ENCODE assay signal across 1 cellular context in the genomic region with DNA sequence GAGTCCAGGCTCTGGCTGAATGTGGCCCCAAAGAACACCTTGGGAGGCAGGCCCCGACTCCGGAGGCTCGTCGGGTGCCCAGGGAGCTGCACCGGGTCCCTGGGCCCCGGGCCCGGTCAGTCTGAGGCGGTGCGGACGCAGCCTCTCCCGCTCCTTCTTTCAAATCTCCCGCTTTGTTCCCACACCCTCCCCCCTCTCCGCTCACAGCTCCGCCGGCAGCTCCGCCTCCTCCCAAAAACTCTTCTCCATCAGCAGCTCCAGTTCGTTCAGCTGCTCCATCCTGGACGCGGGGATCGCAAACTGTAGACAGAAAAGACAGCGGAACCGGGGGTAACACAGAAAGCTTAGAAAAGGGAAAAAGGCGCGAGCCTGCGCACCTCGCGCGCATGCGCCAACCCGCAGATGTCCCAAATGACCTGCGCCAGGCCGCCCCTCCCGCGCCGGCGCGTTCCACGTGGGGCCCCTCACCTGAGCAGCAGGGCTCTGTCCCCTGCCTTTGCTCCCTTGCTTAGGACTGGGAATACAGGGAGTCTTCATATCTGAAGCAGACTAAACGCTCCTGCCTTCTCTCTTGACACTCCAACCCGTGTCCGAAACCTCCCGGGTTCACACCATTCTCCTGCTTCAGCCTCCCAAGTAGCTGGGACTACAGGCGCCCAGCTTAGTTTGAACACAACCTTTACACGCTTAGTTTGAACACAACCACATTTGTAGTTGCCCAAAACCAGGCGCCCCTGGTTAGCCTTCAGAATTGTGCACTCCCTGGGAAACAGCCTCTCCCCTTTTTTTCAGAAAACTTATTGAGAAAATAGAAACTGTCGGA.
TF ChIP-seq lines count a peak whose summit lies in the region.

A gene with protein sequence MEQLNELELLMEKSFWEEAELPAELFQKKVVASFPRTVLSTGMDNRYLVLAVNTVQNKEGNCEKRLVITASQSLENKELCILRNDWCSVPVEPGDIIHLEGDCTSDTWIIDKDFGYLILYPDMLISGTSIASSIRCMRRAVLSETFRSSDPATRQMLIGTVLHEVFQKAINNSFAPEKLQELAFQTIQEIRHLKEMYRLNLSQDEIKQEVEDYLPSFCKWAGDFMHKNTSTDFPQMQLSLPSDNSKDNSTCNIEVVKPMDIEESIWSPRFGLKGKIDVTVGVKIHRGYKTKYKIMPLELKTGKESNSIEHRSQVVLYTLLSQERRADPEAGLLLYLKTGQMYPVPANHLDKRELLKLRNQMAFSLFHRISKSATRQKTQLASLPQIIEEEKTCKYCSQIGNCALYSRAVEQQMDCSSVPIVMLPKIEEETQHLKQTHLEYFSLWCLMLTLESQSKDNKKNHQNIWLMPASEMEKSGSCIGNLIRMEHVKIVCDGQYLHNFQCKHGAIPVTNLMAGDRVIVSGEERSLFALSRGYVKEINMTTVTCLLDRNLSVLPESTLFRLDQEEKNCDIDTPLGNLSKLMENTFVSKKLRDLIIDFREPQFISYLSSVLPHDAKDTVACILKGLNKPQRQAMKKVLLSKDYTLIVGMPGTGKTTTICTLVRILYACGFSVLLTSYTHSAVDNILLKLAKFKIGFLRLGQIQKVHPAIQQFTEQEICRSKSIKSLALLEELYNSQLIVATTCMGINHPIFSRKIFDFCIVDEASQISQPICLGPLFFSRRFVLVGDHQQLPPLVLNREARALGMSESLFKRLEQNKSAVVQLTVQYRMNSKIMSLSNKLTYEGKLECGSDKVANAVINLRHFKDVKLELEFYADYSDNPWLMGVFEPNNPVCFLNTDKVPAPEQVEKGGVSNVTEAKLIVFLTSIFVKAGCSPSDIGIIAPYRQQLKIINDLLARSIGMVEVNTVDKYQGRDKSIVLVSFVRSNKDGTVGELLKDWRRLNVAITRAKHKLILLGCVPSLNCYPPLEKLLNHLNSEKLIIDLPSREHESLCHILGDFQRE (minus strand): TSS at position 388 of the 823 bp plus-strand sequence. CDS start 109 bp downstream, at position 279.

TF ChIP-seq in K562, 482 proteins besides CTCF, POLR2A, EP300 and RAD21 (continued from another document and continues in another):
- TF ChIP-seq, protein P1, sequence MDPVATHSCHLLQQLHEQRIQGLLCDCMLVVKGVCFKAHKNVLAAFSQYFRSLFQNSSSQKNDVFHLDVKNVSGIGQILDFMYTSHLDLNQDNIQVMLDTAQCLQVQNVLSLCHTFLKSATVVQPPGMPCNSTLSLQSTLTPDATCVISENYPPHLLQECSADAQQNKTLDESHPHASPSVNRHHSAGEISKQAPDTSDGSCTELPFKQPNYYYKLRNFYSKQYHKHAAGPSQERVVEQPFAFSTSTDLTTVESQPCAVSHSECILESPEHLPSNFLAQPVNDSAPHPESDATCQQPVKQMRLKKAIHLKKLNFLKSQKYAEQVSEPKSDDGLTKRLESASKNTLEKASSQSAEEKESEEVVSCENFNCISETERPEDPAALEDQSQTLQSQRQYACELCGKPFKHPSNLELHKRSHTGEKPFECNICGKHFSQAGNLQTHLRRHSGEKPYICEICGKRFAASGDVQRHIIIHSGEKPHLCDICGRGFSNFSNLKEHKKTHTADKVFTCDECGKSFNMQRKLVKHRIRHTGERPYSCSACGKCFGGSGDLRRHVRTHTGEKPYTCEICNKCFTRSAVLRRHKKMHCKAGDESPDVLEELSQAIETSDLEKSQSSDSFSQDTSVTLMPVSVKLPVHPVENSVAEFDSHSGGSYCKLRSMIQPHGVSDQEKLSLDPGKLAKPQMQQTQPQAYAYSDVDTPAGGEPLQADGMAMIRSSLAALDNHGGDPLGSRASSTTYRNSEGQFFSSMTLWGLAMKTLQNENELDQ (CRISPR knock-in tag; IDR thresholded peaks at IDR 0.05; ENCODE audit: borderline replicate concordance), result peak; percentile 74; the same call in 1 of the 2 replicates
- no peak for TF ChIP-seq HMG20B (CRISPR knock-in tag; IDR thresholded peaks at IDR 0.05)
- peak; percentile 88 for TF ChIP-seq SUPT5H (IDR thresholded peaks at IDR 0.05)
- peak; percentile 62; the same call in 1 of the 2 replicates for TF ChIP-seq MBD2 (IDR thresholded peaks at IDR 0.05; ENCODE audit: borderline replicate concordance, low read depth)
- no peak for TF ChIP-seq NFIX (CRISPR knock-in tag; IDR thresholded peaks at IDR 0.05; ENCODE audit: low read depth)
- TF ChIP-seq E2F3 (CRISPR knock-in tag; IDR thresholded peaks at IDR 0.05), result peak; percentile 97
- no peak for TF ChIP-seq RFX1 (IDR thresholded peaks at IDR 0.05)
- TF ChIP-seq MTA1 (IDR thresholded peaks at IDR 0.05; ENCODE audit: borderline replicate concordance), result no peak; the same call in 1 of the 2 replicates
- TF ChIP-seq, protein P2, sequence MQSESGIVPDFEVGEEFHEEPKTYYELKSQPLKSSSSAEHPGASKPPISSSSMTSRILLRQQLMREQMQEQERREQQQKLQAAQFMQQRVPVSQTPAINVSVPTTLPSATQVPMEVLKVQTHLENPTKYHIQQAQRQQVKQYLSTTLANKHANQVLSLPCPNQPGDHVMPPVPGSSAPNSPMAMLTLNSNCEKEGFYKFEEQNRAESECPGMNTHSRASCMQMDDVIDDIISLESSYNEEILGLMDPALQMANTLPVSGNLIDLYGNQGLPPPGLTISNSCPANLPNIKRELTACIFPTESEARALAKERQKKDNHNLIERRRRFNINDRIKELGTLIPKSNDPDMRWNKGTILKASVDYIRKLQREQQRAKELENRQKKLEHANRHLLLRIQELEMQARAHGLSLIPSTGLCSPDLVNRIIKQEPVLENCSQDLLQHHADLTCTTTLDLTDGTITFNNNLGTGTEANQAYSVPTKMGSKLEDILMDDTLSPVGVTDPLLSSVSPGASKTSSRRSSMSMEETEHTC (IDR thresholded peaks at IDR 0.05), result no peak
- TF ChIP-seq NBN (IDR thresholded peaks at IDR 0.05; ENCODE audit: low read depth), result peak; percentile 89
- no peak for TF ChIP-seq KLF1 (tag; IDR thresholded peaks at IDR 0.05)
- TF ChIP-seq SREBF2 (CRISPR knock-in tag; IDR thresholded peaks at IDR 0.05), result no peak
- TF ChIP-seq, protein P3, sequence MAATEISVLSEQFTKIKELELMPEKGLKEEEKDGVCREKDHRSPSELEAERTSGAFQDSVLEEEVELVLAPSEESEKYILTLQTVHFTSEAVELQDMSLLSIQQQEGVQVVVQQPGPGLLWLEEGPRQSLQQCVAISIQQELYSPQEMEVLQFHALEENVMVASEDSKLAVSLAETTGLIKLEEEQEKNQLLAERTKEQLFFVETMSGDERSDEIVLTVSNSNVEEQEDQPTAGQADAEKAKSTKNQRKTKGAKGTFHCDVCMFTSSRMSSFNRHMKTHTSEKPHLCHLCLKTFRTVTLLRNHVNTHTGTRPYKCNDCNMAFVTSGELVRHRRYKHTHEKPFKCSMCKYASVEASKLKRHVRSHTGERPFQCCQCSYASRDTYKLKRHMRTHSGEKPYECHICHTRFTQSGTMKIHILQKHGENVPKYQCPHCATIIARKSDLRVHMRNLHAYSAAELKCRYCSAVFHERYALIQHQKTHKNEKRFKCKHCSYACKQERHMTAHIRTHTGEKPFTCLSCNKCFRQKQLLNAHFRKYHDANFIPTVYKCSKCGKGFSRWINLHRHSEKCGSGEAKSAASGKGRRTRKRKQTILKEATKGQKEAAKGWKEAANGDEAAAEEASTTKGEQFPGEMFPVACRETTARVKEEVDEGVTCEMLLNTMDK (IDR thresholded peaks at IDR 0.05; ENCODE audit: borderline replicate concordance, insufficient read depth, low read depth, low read length, poor library complexity, severe bottlenecking), result no peak
- peak; percentile 51; the same call in 1 of the 2 replicates for TF ChIP-seq ZNF354B (CRISPR knock-in tag; IDR thresholded peaks at IDR 0.05)
- TF ChIP-seq TFAM (CRISPR knock-in tag; conservative IDR thresholded peaks at IDR 0.05), result no peak
- no peak for TF ChIP-seq CREBBP (IDR thresholded peaks at IDR 0.05; ENCODE audit: low read depth, low read length)
- no peak for TF ChIP-seq RFX5 (IDR thresholded peaks at IDR 0.05; ENCODE audit: low read depth, low read length)
- no peak; the same call in 1 of the 2 replicates for TF ChIP-seq ZNF232 (CRISPR knock-in tag; IDR thresholded peaks at IDR 0.05)
- no peak for TF ChIP-seq KLF16 (IDR thresholded peaks at IDR 0.05)
- no peak; the same call in 1 of the 2 replicates for TF ChIP-seq ZKSCAN1 (IDR thresholded peaks at IDR 0.05; ENCODE audit: low read depth, low read length)
- peak; percentile 87; the same call in 1 of the 2 replicates for TF ChIP-seq ZZZ3 (IDR thresholded peaks at IDR 0.05)
- TF ChIP-seq SMAD4 (CRISPR knock-in tag; conservative IDR thresholded peaks at IDR 0.05), result peak; percentile 76; the same call in 1 of the 2 replicates
- TF ChIP-seq, protein P4, sequence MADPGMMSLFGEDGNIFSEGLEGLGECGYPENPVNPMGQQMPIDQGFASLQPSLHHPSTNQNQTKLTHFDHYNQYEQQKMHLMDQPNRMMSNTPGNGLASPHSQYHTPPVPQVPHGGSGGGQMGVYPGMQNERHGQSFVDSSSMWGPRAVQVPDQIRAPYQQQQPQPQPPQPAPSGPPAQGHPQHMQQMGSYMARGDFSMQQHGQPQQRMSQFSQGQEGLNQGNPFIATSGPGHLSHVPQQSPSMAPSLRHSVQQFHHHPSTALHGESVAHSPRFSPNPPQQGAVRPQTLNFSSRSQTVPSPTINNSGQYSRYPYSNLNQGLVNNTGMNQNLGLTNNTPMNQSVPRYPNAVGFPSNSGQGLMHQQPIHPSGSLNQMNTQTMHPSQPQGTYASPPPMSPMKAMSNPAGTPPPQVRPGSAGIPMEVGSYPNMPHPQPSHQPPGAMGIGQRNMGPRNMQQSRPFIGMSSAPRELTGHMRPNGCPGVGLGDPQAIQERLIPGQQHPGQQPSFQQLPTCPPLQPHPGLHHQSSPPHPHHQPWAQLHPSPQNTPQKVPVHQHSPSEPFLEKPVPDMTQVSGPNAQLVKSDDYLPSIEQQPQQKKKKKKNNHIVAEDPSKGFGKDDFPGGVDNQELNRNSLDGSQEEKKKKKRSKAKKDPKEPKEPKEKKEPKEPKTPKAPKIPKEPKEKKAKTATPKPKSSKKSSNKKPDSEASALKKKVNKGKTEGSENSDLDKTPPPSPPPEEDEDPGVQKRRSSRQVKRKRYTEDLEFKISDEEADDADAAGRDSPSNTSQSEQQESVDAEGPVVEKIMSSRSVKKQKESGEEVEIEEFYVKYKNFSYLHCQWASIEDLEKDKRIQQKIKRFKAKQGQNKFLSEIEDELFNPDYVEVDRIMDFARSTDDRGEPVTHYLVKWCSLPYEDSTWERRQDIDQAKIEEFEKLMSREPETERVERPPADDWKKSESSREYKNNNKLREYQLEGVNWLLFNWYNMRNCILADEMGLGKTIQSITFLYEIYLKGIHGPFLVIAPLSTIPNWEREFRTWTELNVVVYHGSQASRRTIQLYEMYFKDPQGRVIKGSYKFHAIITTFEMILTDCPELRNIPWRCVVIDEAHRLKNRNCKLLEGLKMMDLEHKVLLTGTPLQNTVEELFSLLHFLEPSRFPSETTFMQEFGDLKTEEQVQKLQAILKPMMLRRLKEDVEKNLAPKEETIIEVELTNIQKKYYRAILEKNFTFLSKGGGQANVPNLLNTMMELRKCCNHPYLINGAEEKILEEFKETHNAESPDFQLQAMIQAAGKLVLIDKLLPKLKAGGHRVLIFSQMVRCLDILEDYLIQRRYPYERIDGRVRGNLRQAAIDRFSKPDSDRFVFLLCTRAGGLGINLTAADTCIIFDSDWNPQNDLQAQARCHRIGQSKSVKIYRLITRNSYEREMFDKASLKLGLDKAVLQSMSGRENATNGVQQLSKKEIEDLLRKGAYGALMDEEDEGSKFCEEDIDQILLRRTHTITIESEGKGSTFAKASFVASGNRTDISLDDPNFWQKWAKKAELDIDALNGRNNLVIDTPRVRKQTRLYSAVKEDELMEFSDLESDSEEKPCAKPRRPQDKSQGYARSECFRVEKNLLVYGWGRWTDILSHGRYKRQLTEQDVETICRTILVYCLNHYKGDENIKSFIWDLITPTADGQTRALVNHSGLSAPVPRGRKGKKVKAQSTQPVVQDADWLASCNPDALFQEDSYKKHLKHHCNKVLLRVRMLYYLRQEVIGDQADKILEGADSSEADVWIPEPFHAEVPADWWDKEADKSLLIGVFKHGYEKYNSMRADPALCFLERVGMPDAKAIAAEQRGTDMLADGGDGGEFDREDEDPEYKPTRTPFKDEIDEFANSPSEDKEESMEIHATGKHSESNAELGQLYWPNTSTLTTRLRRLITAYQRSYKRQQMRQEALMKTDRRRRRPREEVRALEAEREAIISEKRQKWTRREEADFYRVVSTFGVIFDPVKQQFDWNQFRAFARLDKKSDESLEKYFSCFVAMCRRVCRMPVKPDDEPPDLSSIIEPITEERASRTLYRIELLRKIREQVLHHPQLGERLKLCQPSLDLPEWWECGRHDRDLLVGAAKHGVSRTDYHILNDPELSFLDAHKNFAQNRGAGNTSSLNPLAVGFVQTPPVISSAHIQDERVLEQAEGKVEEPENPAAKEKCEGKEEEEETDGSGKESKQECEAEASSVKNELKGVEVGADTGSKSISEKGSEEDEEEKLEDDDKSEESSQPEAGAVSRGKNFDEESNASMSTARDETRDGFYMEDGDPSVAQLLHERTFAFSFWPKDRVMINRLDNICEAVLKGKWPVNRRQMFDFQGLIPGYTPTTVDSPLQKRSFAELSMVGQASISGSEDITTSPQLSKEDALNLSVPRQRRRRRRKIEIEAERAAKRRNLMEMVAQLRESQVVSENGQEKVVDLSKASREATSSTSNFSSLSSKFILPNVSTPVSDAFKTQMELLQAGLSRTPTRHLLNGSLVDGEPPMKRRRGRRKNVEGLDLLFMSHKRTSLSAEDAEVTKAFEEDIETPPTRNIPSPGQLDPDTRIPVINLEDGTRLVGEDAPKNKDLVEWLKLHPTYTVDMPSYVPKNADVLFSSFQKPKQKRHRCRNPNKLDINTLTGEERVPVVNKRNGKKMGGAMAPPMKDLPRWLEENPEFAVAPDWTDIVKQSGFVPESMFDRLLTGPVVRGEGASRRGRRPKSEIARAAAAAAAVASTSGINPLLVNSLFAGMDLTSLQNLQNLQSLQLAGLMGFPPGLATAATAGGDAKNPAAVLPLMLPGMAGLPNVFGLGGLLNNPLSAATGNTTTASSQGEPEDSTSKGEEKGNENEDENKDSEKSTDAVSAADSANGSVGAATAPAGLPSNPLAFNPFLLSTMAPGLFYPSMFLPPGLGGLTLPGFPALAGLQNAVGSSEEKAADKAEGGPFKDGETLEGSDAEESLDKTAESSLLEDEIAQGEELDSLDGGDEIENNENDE (IDR thresholded peaks at IDR 0.05; ENCODE audit: low read depth, low read length), result no peak
- no peak for TF ChIP-seq EWSR1 (IDR thresholded peaks at IDR 0.05; ENCODE audit: borderline replicate concordance, low read depth, partially characterized antibody)
- TF ChIP-seq RBM17 (IDR thresholded peaks at IDR 0.05; ENCODE audit: borderline replicate concordance, low read depth, low read length), result no peak
- no peak for TF ChIP-seq SETDB1 (IDR thresholded peaks at IDR 0.05; ENCODE audit: low read length)
- TF ChIP-seq SMC3 (conservative IDR thresholded peaks at IDR 0.05; ENCODE audit: insufficient read depth, low read depth, low read length), result no peak
- TF ChIP-seq ZNF274 (IDR thresholded peaks at IDR 0.05; ENCODE audit: borderline replicate concordance, low read depth, low read length), result no peak
- TF ChIP-seq CCNT2 (IDR thresholded peaks at IDR 0.05; ENCODE audit: borderline replicate concordance, extremely low read depth, insufficient read length, low read depth, low read length), result no peak
- peak; percentile 10; the same call in 1 of the 2 replicates for TF ChIP-seq CC2D1A (IDR thresholded peaks at IDR 0.05)
- TF ChIP-seq ZNF431 (CRISPR knock-in tag; IDR thresholded peaks at IDR 0.05), result peak; percentile 77; the same call in 1 of the 2 replicates
- TF ChIP-seq ARNT (IDR thresholded peaks at IDR 0.05), result no peak
- TF ChIP-seq SMARCB1 (IDR thresholded peaks at IDR 0.05; ENCODE audit: insufficient read length, low read depth), result no peak
- TF ChIP-seq RBM34 (IDR thresholded peaks at IDR 0.05; ENCODE audit: borderline replicate concordance, insufficient read depth, low read length), result no peak
- TF ChIP-seq MTA3 (IDR thresholded peaks at IDR 0.05; ENCODE audit: borderline replicate concordance), result peak; percentile 59; the same call in 1 of the 2 replicates
- no peak for TF ChIP-seq ZNF586 (CRISPR knock-in tag; conservative IDR thresholded peaks at IDR 0.05)
- TF ChIP-seq ZNF121 (CRISPR knock-in tag; conservative IDR thresholded peaks at IDR 0.05), result no peak
